ENCODE assay signal across 8 cellular contexts in the genomic region with DNA sequence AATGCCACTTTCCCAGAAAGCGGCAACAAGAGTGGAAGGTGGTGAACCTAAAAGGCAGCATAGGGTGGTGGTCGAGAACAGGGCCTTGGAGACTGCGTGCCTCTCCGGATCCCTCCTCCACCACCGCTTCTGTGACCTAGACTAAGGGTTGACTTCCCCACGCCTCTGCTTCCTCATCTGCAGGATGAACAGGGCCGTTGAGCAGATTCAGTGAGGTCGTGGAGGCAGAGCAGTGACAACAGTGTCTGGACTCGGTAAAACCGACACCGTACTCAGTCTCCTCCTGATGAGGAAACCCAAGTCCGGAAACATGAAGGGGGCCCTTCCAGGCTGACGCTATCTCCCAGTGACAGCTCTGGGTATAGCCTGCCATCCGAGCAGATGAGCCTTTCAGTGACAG.
DNase-seq lines count a peak whose midpoint lies in the region; ATAC-seq and TF ChIP-seq lines count a peak whose summit lies in the region.

No MANE protein-coding gene starts in this region.

- intact Hi-C loops in mucosa of descending colon (cut with DNase I, micrococcal nuclease) (no loop called here), thyroid gland (cut with DNase I) (no loop called here)

- DNase-seq in GM12865 (ENCODE audit: low read depth) (peak; percentile 82), mucosa of descending colon (peak in 1 of 3 donors; percentile 52), DMS79 treated with DMSO at 0.1 percent for 48 hours (lab: John Stamatoyannopoulos, UW) (no peak), thyroid gland (no peak), germinal center (ENCODE audit: low spot score) (no peak), NCI-H524 (lab: John Stamatoyannopoulos, UW) (no peak)
- DNase-seq in activated T-cell treated with anti-CD3 and anti-CD28 coated beads, Interleukin-2, amount 50 U/mL, for 1 hour, result peak; percentile 70

- TF ChIP-seq POLR2A in thyroid gland (IDR thresholded peaks at IDR 0.05), result no peak

- ATAC-seq in mucosa of descending colon, result peak; percentile 39

- TF ChIP-seq CTCF in GM12865 (IDR thresholded peaks at IDR 0.05; ENCODE audit: insufficient read depth, low read depth, low read length, missing control alignments) (no peak), mucosa of descending colon (IDR thresholded peaks at IDR 0.05) (no peak), thyroid gland (IDR thresholded peaks at IDR 0.05) (no peak)

- H3K27me3 ChIP-seq in thyroid gland, result no peaks in the 10 kb centered on the region

- H3K9me3 ChIP-seq in KOPT-K1 (ENCODE audit: insufficient read depth, low read length, poor library complexity, severe bottlenecking) (peaks cover 13% of the 10 kb centered on the region), mucosa of descending colon (peaks cover 5% of the 10 kb centered on the region), thyroid gland (no peaks in the 10 kb centered on the region)

- H3K36me3 ChIP-seq in KOPT-K1 (ENCODE audit: insufficient read depth, low read length) (peaks cover 59% of the 10 kb centered on the region), mucosa of descending colon (ENCODE audit: low read depth) (no peaks in the 10 kb centered on the region), thyroid gland (no peaks in the 10 kb centered on the region)

- peak overlapping the region; percentile 75 for H3K4me3 ChIP-seq in GM12865 (ENCODE audit: low read depth, low read length)
- no peak overlapping the region for H3K4me3 ChIP-seq in mucosa of descending colon
- no peak overlapping the region for H3K4me3 ChIP-seq in thyroid gland (replicated peaks in 1 of 3)

- 79 to 91% methylated on average over 14 of the region's 14 CpGs for WGBS in thyroid gland, 2 donors

- H3K27ac ChIP-seq in KOPT-K1 (ENCODE audit: low read depth, low read length, poor library complexity, severe bottlenecking), result peak overlapping the region; percentile 98
- H3K27ac ChIP-seq in thyroid gland, result no peak overlapping the region

- no peaks in the 10 kb centered on the region for H3K4me1 ChIP-seq in mucosa of descending colon (ENCODE audit: low read depth)
- H3K4me1 ChIP-seq in thyroid gland, result peaks cover 0 to 9% of the 10 kb centered on the region in 2 donors

Comparison
In these comparisons a context has a peak if more than half of its experiments do, and no peak if none do; other contexts are left out.
1. DNase-seq: peak in GM12865 (single experiment) and activated T-cell treated with anti-CD3 and anti-CD28 coated beads, Interleukin-2, amount 50 U/mL, for 1 hour (single experiment); none in DMS79 treated with DMSO at 0.1 percent for 48 hours (single experiment), thyroid gland (0 of 2), germinal center (single experiment) and NCI-H524 (0 of 2).